ENCODE assay signal across 8 cellular contexts in the genomic region with DNA sequence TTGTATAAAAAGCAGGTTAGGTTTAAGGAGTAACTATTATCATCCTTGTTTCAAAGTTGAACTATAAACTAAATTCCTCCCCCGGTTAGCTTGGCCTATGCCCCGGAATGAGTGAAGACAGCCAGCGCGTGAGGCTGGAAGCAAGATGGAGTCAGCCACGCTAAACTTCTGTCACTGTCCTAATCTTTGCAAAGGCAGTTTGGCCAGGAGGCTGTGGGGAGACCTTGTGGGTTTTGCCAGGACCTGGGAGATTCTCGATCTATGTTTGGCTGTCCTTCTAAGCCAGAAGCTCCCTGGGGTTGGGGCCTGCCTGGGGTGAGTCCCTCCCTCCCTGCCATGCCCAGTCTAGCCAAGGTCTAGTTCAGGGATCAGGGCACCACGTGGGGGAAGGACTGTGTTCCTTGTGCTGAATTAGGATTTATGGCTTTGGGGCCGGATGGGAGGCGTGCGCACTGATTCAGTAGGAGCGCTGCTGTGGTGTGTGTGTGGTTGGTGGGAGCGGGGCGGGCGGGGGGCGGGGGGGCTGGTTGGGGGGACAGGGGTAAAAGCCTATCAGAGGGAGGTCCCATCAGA. TPM values are rescaled to one million over a fixed set of nuclear protein-coding genes. Genes with fewer than 3 reads are reported as not detected.
DNase-seq lines count a peak whose midpoint lies in the region; ATAC-seq and TF ChIP-seq lines count a peak whose summit lies in the region.

No MANE protein-coding gene starts in this region.

- H3K4me3 ChIP-seq in Jurkat, Clone E6-1 (ENCODE audit: low read length), result peak overlapping the region; percentile 46
- H3K4me3 ChIP-seq in cardiac muscle cell, result no peak overlapping the region

- H3K27ac ChIP-seq in cardiac muscle cell, result peak overlapping the region; percentile 2

- intact Hi-C loops in sciatic nerve (cut with DNase I), result no loop called here

- peaks cover 15% of the 10 kb centered on the region for H3K4me1 Mint-ChIP-seq in activated T-cell treated with anti-CD3 and anti-CD28 coated beads, Interleukin-2, amount 50 U/mL, for 72 hours (ENCODE audit: low read depth)

- peak in 1 of 2 donors; percentile 0 for ATAC-seq in activated T-cell treated with anti-CD3 and anti-CD28 coated beads, Interleukin-2, amount 50 U/mL, for 72 hours (replicated peaks in 1 of 2)
- ATAC-seq in sciatic nerve (peak; percentile 79), HG03039 (IDR thresholded peaks at IDR 0.05; ENCODE audit: unreplicated experiment) (no peak), GM21367 (IDR thresholded peaks at IDR 0.05; ENCODE audit: unreplicated experiment) (no peak)

- TF ChIP-seq CTCF in cardiac muscle cell (IDR thresholded peaks at IDR 0.05; ENCODE audit: low read depth, low read length), result no peak

- DNase-seq in ACHN (peak; percentile 80), cardiac muscle cell (ENCODE audit: low read depth in 1 of 2, low spot score in 1 of 2) (peak in 1 of 2 donors; percentile 36), sciatic nerve (ENCODE audit: low spot score) (no peak), cerebellar nuclear complex (lab: John Stamatoyannopoulos, UW) (no peak)
- no peak for DNase-seq in Jurkat, Clone E6-1 (ENCODE audit: low read depth, low spot score)
- peak in 1 of 2 donors; percentile 29 for DNase-seq in activated T-cell treated with anti-CD3 and anti-CD28 coated beads, Interleukin-2, amount 50 U/mL, for 72 hours

- peaks cover 7% of the 10 kb centered on the region for H3K27me3 Mint-ChIP-seq in activated T-cell treated with anti-CD3 and anti-CD28 coated beads, Interleukin-2, amount 50 U/mL, for 72 hours (ENCODE audit: low read depth)

- in situ Hi-C loops in ACHN (cut with HindIII; ENCODE audit: low pct_ligation_motif_present, low pct_unique_long_range_greater_than_20kb, low sequenced_read_pairs), result no loop called here

- H3K36me3 ChIP-seq in cardiac muscle cell, result no peaks in the 10 kb centered on the region

- no peaks in the 10 kb centered on the region for H3K9me3 Mint-ChIP-seq in activated T-cell treated with anti-CD3 and anti-CD28 coated beads, Interleukin-2, amount 50 U/mL, for 72 hours

- peak overlapping the region; percentile 85 to 88 for H3K4me3 Mint-ChIP-seq in activated T-cell treated with anti-CD3 and anti-CD28 coated beads, Interleukin-2, amount 50 U/mL, for 72 hours

- peaks cover 12% of the 10 kb centered on the region for H3K4me1 ChIP-seq in cardiac muscle cell (ENCODE audit: low read depth)

- no peaks in the 10 kb centered on the region for H3K9me3 ChIP-seq in cardiac muscle cell (ENCODE audit: low read depth)

- H3K27ac Mint-ChIP-seq in activated T-cell treated with anti-CD3 and anti-CD28 coated beads, Interleukin-2, amount 50 U/mL, for 72 hours, result peak overlapping the region; percentile 91

- peaks cover 0 to 6% of the 10 kb centered on the region in 2 donors for H3K36me3 Mint-ChIP-seq in activated T-cell treated with anti-CD3 and anti-CD28 coated beads, Interleukin-2, amount 50 U/mL, for 72 hours (ENCODE audit: insufficient read depth in 2 of 2)

- no peaks in the 10 kb centered on the region for H3K27me3 ChIP-seq in cardiac muscle cell

RNA-seq across cellular contexts. Expression of a gene that starts 0.9 kb away (rescaled TPM):
- 29.7 TPM for polyA plus RNA-seq in Jurkat, Clone E6-1 (2012; ENCODE audit: insufficient read depth, insufficient read length)
- total RNA-seq in activated T-cell treated with anti-CD3 and anti-CD28 coated beads, Interleukin-2, amount 50 U/mL, for 72 hours, result 1 to 10 TPM; 3.1 to 4.6 TPM
- total RNA-seq in cardiac muscle cell, result 33.0 and 51.4 TPM in 2 replicates
- 29.6 and 49.3 TPM in 2 replicates for polyA plus RNA-seq in cardiac muscle cell
- 29.5 TPM for total RNA-seq in sciatic nerve
